Comparison of ENCODE assay signal across 27 cellular contexts in the genomic region with DNA sequence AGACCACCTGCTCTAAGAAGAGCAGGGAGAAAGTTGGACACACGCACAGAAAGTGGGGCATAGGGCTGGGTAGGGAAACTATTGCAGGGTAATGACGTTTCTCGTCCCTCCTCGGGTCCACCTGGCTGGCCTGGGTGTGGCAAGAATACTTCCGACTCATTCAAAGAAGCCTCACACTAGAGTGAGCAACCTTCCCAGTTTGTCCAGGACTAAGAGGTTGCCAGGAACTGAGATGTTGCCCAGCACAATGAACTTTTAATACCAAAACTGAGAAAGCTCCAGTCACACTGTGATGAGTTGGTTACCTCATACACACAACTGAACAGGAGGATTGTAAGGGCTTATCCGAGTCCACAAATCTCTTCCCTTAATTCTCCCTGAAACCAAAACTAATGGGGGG.
"Had no signal": no experiment of that assay in that cellular context is flagged by ENCODE, and none has a peak within 500 bp of the region (broad histone marks: within the 10 kb centered on the region; RNA-seq: fewer than 3 reads in every experiment).

No MANE protein-coding gene starts in this region.

- H3K4me2 ChIP-seq: smooth muscle cell had no signal

- H3K36me3 ChIP-seq: cardiac muscle cell, left ventricle myocardium inferior, stomach, suprapubic skin, vagina had no signal

- H3K9me3 Mint-ChIP-seq: activated CD4-positive, alpha-beta T cell treated with anti-CD3 and anti-CD28 coated beads, Interleukin-2, amount 10 ng/mL, durations not matched to agents 24 days and 14 days; activated CD8-positive, alpha-beta T cell treated with anti-CD3 and anti-CD28 coated beads for 36 hours; activated naive CD4-positive, alpha-beta T cell treated with anti-CD3 and anti-CD28 coated beads, Interleukin-2, amount 50 U/mL, for 24 hours; activated T-helper 1 cell treated with anti-CD3 and anti-CD28 coated beads, Interleukin-12 subunit alpha, Interleukin-12 subunit beta, Interleukin-2, Interleukin-4 antibody, amounts not matched to agents 30 ng/mL and 10 ng/mL and 1 ng/mL, durations not matched to agents 14 hours and 24 hours and 36 hours; dendritic cell treated with granulocyte-macrophage colony-stimulating factor and Interleukin-4, amounts not matched to agents 40 ng/mL and 50 ng/mL, for 4 days; nephron progenitor cell; stimulated activated memory B cell treated with anti-CD40 and anti-IgM and Interleukin-4, amounts not matched to agents 10 μg/mL and 1 μg/mL and 100 μg/mL, for 72 hours; type B pancreatic cell had no signal

- H3K9me3 ChIP-seq: body of pancreas, left ventricle myocardium inferior, stomach, suprapubic skin, vagina had no signal

- H3K27me3 Mint-ChIP-seq: activated CD8-positive, alpha-beta T cell treated with anti-CD3 and anti-CD28 coated beads for 36 hours; type B pancreatic cell had no signal

- H3K27me3 ChIP-seq: body of pancreas, cardiac muscle cell, stomach, suprapubic skin, vagina had no signal

- H3K4me3 ChIP-seq: body of pancreas, cardiac muscle cell, left ventricle myocardium inferior, smooth muscle cell, stomach, suprapubic skin, vagina had no signal

- H3K4me1 Mint-ChIP-seq: activated naive CD4-positive, alpha-beta T cell treated with anti-CD3 and anti-CD28 coated beads, Interleukin-2, amount 50 U/mL, for 24 hours; immature natural killer cell; stimulated activated memory B cell treated with anti-CD40 and anti-IgM and Interleukin-4, amounts not matched to agents 10 μg/mL and 1 μg/mL and 100 μg/mL, for 72 hours had no signal

- H3K27ac Mint-ChIP-seq: activated CD4-positive, alpha-beta T cell treated with anti-CD3 and anti-CD28 coated beads, Interleukin-2, amount 10 ng/mL, durations not matched to agents 24 days and 14 days; activated CD8-positive, alpha-beta T cell treated with anti-CD3 and anti-CD28 coated beads for 36 hours; activated naive CD4-positive, alpha-beta T cell treated with anti-CD3 and anti-CD28 coated beads, Interleukin-2, amount 50 U/mL, for 24 hours; activated T-helper 1 cell treated with anti-CD3 and anti-CD28 coated beads, Interleukin-12 subunit alpha, Interleukin-12 subunit beta, Interleukin-2, Interleukin-4 antibody, amounts not matched to agents 30 ng/mL and 10 ng/mL and 1 ng/mL, durations not matched to agents 14 hours and 24 hours and 36 hours; dendritic cell treated with granulocyte-macrophage colony-stimulating factor and Interleukin-4, amounts not matched to agents 40 ng/mL and 50 ng/mL, for 4 days; immature natural killer cell; stimulated activated memory B cell treated with anti-CD40 and anti-IgM and Interleukin-4, amounts not matched to agents 10 μg/mL and 1 μg/mL and 100 μg/mL, for 72 hours; type B pancreatic cell had no signal

- H3K4me1 ChIP-seq: left ventricle myocardium inferior, suprapubic skin, vagina had no signal

- ATAC-seq: activated CD4-positive, CD25-positive, alpha-beta regulatory T cell treated with anti-CD3 and anti-CD28 coated beads, Interleukin-2, amount 50 U/mL, for 24 hours; activated CD8-positive, alpha-beta T cell treated with anti-CD3 and anti-CD28 coated beads for 36 hours; body of pancreas; sciatic nerve; stimulated activated memory B cell treated with anti-CD40 and anti-IgM and Interleukin-4, amounts not matched to agents 10 μg/mL and 1 μg/mL and 100 μg/mL, for 72 hours had no signal

- DNase-seq: activated CD4-positive, alpha-beta T cell treated with anti-CD3 and anti-CD28 coated beads, Interleukin-2, amount 10 ng/mL, durations not matched to agents 24 days and 14 days; activated CD8-positive, alpha-beta T cell treated with anti-CD3 and anti-CD28 coated beads for 36 hours; activated gamma-delta T cell treated with Interleukin-2 at 50 U/mL for 16 hours; anterior cingulate cortex; body of pancreas; effector CD4-positive, alpha-beta T cell; erythroblast; foreskin melanocyte; immature natural killer cell; left ventricle myocardium inferior; nephron progenitor cell; stimulated activated CD4-positive, alpha-beta T cell treated with anti-CD3 and anti-CD28 coated beads, Interleukin-15, amount 100 ng/mL, for 24 hours; stomach; T-helper 2 cell had no signal

- H3K4me3 Mint-ChIP-seq: activated CD4-positive, alpha-beta T cell treated with anti-CD3 and anti-CD28 coated beads, Interleukin-2, amount 10 ng/mL, durations not matched to agents 24 days and 14 days; activated CD8-positive, alpha-beta T cell treated with anti-CD3 and anti-CD28 coated beads for 36 hours; activated naive CD4-positive, alpha-beta T cell treated with anti-CD3 and anti-CD28 coated beads, Interleukin-2, amount 50 U/mL, for 24 hours; activated T-helper 1 cell treated with anti-CD3 and anti-CD28 coated beads, Interleukin-12 subunit alpha, Interleukin-12 subunit beta, Interleukin-2, Interleukin-4 antibody, amounts not matched to agents 30 ng/mL and 10 ng/mL and 1 ng/mL, durations not matched to agents 14 hours and 24 hours and 36 hours; dendritic cell treated with granulocyte-macrophage colony-stimulating factor and Interleukin-4, amounts not matched to agents 40 ng/mL and 50 ng/mL, for 4 days; immature natural killer cell; nephron progenitor cell; stimulated activated memory B cell treated with anti-CD40 and anti-IgM and Interleukin-4, amounts not matched to agents 10 μg/mL and 1 μg/mL and 100 μg/mL, for 72 hours; type B pancreatic cell had no signal

- H3K27ac ChIP-seq: body of pancreas, cardiac muscle cell, left ventricle myocardium inferior, stomach, suprapubic skin, vagina, VCaP had no signal

- FAIRE-seq: endometrium had no signal

- H3K36me3 Mint-ChIP-seq: activated naive CD4-positive, alpha-beta T cell treated with anti-CD3 and anti-CD28 coated beads, Interleukin-2, amount 50 U/mL, for 24 hours; immature natural killer cell; stimulated activated memory B cell treated with anti-CD40 and anti-IgM and Interleukin-4, amounts not matched to agents 10 μg/mL and 1 μg/mL and 100 μg/mL, for 72 hours; type B pancreatic cell had no signal
